ENCODE assay signal across 9 cellular contexts in the genomic region with DNA sequence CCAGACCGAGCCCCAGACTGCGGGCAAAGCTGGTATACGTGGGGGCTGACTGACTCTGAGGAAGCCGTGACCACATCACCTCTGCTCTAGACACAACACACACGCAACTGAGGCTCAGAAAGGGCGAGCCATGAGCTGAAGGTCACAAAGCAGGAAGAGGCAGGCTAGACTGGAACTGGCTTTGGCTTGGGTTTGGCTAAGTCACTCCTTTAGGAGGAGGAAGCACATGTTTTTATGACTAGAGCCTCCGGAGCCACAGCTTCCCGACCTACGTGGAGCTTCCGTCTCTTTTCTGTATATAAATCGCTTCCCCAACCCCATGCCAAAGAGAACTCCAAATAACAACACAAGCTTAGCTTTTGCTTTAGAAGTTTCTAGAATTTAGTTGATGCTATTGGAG. TPM values are rescaled to one million over a fixed set of nuclear protein-coding genes. Genes with fewer than 3 reads are reported as not detected.
DNase-seq lines count a peak whose midpoint lies in the region; ATAC-seq, FAIRE-seq and TF ChIP-seq lines count a peak whose summit lies in the region.
"Had no signal": no experiment of that assay in that cellular context is flagged by ENCODE, and none has a peak within 500 bp of the region (broad histone marks: within the 10 kb centered on the region; RNA-seq: fewer than 3 reads in every experiment).

No MANE protein-coding gene starts in this region.

- peak in 2 of 3 donors; percentile 35 to 67 for DNase-seq in CD4-positive, CD25-positive, alpha-beta regulatory T cell
- DNase-seq in T-helper 9 cell: peak; percentile 43
- peak; percentile 44 for DNase-seq in effector CD4-positive, alpha-beta T cell
- no peak for DNase-seq in GM10248 (ENCODE audit: extremely low spot score)
- no peak for DNase-seq in HTR-8/SVneo (ENCODE audit: insufficient read length, low spot score)

- TF ChIP-seq CTCF in neutrophil (IDR thresholded peaks at IDR 0.05) (no peak), GM10248 (IDR thresholded peaks at IDR 0.05; ENCODE audit: control extremely low read depth, extremely low read depth, low read depth, missing control alignments) (no peak)

- H3K27ac ChIP-seq in CD4-positive, CD25-positive, alpha-beta regulatory T cell (ENCODE audit: insufficient read depth, low read length, poor library complexity, severe bottlenecking): no peak overlapping the region
- peak overlapping the region; percentile 81 for H3K27ac ChIP-seq in neutrophil

- H3K9me3 Mint-ChIP-seq in CD4-positive, CD25-positive, alpha-beta regulatory T cell: no peaks in the 10 kb centered on the region
- H3K9me3 Mint-ChIP-seq: nephron had no signal

- CTCF ChIA-PET in GM10248 (lab: Yijun Ruan, JAX): interaction anchor here (2.9 to 3.2 kb wide), 2 partner anchors 15 to 64 kb away, joined by 16 to 22 read pairs; no protein-coding TSS in a partner anchor

- no peaks in the 10 kb centered on the region for H3K9me3 ChIP-seq in CD4-positive, CD25-positive, alpha-beta regulatory T cell (ENCODE audit: control insufficient read depth in 2 of 2, low read length in 2 of 2)
- no peaks in the 10 kb centered on the region for H3K9me3 ChIP-seq in neutrophil

- H3K27ac Mint-ChIP-seq in CD4-positive, CD25-positive, alpha-beta regulatory T cell: peak overlapping the region; percentile 27 to 83 (median 67)
- H3K27ac Mint-ChIP-seq: nephron had no signal

- H3K36me3 ChIP-seq in CD4-positive, CD25-positive, alpha-beta regulatory T cell (ENCODE audit: control insufficient read depth, insufficient read depth, low read length): no peaks in the 10 kb centered on the region
- H3K36me3 ChIP-seq in neutrophil: no peaks in the 10 kb centered on the region

- H3K27me3 ChIP-seq in CD4-positive, CD25-positive, alpha-beta regulatory T cell (ENCODE audit: control insufficient read depth, insufficient read depth, low read length): no peaks in the 10 kb centered on the region
- H3K27me3 ChIP-seq in neutrophil: no peaks in the 10 kb centered on the region

- no peaks in the 10 kb centered on the region for H3K36me3 Mint-ChIP-seq in CD4-positive, CD25-positive, alpha-beta regulatory T cell

- peaks cover 46% of the 10 kb centered on the region for H3K4me1 ChIP-seq in CD4-positive, CD25-positive, alpha-beta regulatory T cell (ENCODE audit: control insufficient read depth, insufficient read depth, low read length, poor library complexity, severe bottlenecking)
- H3K4me1 ChIP-seq in neutrophil (ENCODE audit: control insufficient read depth in 1 of 2, insufficient read depth in 1 of 2, low read depth in 1 of 2, low read length in 1 of 2): peaks cover 93 to 98% of the 10 kb centered on the region in 2 experiments

- H3K4me3 Mint-ChIP-seq in CD4-positive, CD25-positive, alpha-beta regulatory T cell: peak overlapping the region; percentile 10 to 79 (median 61)
- H3K4me3 Mint-ChIP-seq: nephron had no signal

- POLR2A ChIA-PET in GM10248 (lab: Yijun Ruan, JAX): no interaction called here

- no peaks in the 10 kb centered on the region for H3K27me3 Mint-ChIP-seq in CD4-positive, CD25-positive, alpha-beta regulatory T cell

- no peak for FAIRE-seq in HTR-8/SVneo (lab: Jason Lieb, UNC)

- peaks cover 9 to 68% (median 45%) of the 10 kb centered on the region in 4 donors for H3K4me1 Mint-ChIP-seq in CD4-positive, CD25-positive, alpha-beta regulatory T cell

- H3K4me3 ChIP-seq in CD4-positive, CD25-positive, alpha-beta regulatory T cell (ENCODE audit: low read depth, low read length): no peak overlapping the region
- H3K4me3 ChIP-seq in neutrophil (ENCODE audit: low read depth in 1 of 2, low read length in 1 of 2): peak overlapping the region; percentile 42 to 59

- ATAC-seq in CD4-positive, CD25-positive, alpha-beta regulatory T cell (ENCODE audit: low read depth in 2 of 2): peak; percentile 33 to 36
- no peak for ATAC-seq in HG03469 (IDR thresholded peaks at IDR 0.05; ENCODE audit: unreplicated experiment)
- no peak for ATAC-seq in GM19035 (IDR thresholded peaks at IDR 0.05; ENCODE audit: unreplicated experiment)

RNA-seq across cellular contexts. Expression of a gene that starts 48.0 kb away (rescaled TPM):
- total RNA-seq in CD4-positive, CD25-positive, alpha-beta regulatory T cell: 3.3 TPM
- 1 to 10 TPM; 1.3 to 3.0 (median 1.9) TPM for polyA plus RNA-seq in CD4-positive, CD25-positive, alpha-beta regulatory T cell

Comparison
In these comparisons a context has a peak if more than half of its experiments do, and no peak if none do; other contexts are left out.
1. ATAC-seq: peak in CD4-positive, CD25-positive, alpha-beta regulatory T cell (2 of 2); none in HG03469 (single experiment) and GM19035 (single experiment).
2. DNase-seq: peak in CD4-positive, CD25-positive, alpha-beta regulatory T cell (2 of 3), T-helper 9 cell (single experiment) and effector CD4-positive, alpha-beta T cell (single experiment); none in GM10248 (single experiment) and HTR-8/SVneo (single experiment).